ENCODE assay signal across 1 cellular context in the genomic region with DNA sequence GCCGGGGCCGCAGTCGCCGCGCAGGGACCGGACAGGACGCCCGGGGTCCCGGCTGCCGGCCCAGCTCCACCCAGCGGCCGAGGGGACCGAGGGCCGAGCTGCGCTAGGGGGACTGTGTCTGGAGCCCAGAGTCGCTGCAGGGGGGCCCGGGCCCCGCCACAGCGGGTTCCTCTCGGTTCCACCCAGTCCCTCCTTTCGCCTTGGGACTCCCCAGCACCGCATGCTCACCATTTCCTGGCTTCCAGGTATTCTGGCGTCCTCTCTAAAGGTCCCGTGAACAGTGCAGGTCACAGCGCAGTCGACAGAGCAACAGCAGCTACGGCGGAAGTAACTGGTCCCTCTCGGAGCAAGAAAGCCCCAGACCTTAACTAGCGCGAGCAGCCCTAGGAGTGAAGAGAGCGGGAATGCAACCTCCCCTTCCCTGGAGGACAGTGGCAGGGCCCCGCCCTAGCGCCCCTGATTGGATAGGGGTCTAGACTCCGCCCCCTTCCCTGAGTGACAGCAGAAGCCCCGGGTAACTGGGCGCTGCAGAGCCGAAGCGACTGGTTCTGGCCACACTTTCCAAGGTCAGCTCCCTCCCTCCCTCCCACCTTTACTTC.
TF ChIP-seq lines count a peak whose summit lies in the region.

Gene ZNF878 (minus strand): TSS at position 391 of the 599 bp plus-strand sequence. CDS start 160 bp downstream, at position 231.

TF ChIP-seq in HepG2, 621 proteins besides CTCF, POLR2A, EP300 and RAD21 (continued from another document and continues in another):
- peak; percentile 67 for TF ChIP-seq GATAD2A (CRISPR knock-in tag; IDR thresholded peaks at IDR 0.05)
- no peak for TF ChIP-seq ATF3 (CRISPR knock-in tag; IDR thresholded peaks at IDR 0.05)
- no peak for TF ChIP-seq GPBP1L1 (CRISPR knock-in tag; IDR thresholded peaks at IDR 0.05)
- TF ChIP-seq KDM1A (CRISPR knock-in tag; IDR thresholded peaks at IDR 0.05), result no peak
- TF ChIP-seq CENPX (CRISPR knock-in tag; IDR thresholded peaks at IDR 0.05), result no peak
- no peak; the same call in 1 of the 2 replicates for TF ChIP-seq ZNF333 (CRISPR knock-in tag; IDR thresholded peaks at IDR 0.05; ENCODE audit: borderline replicate concordance)
- 0 out of 2 replicates have a peak, but pooled peaks have one; percentile 39 for TF ChIP-seq ZNF296 (CRISPR knock-in tag; conservative IDR thresholded peaks at IDR 0.05)
- TF ChIP-seq, protein P1, sequence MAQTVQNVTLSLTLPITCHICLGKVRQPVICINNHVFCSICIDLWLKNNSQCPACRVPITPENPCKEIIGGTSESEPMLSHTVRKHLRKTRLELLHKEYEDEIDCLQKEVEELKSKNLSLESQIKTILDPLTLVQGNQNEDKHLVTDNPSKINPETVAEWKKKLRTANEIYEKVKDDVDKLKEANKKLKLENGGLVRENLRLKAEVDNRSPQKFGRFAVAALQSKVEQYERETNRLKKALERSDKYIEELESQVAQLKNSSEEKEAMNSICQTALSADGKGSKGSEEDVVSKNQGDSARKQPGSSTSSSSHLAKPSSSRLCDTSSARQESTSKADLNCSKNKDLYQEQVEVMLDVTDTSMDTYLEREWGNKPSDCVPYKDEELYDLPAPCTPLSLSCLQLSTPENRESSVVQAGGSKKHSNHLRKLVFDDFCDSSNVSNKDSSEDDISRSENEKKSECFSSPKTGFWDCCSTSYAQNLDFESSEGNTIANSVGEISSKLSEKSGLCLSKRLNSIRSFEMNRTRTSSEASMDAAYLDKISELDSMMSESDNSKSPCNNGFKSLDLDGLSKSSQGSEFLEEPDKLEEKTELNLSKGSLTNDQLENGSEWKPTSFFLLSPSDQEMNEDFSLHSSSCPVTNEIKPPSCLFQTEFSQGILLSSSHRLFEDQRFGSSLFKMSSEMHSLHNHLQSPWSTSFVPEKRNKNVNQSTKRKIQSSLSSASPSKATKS (CRISPR knock-in tag; IDR thresholded peaks at IDR 0.05), result no peak
- peak; percentile 80 for TF ChIP-seq TBX2 (CRISPR knock-in tag; IDR thresholded peaks at IDR 0.05; ENCODE audit: borderline replicate concordance)
- TF ChIP-seq SATB2 (CRISPR knock-in tag; IDR thresholded peaks at IDR 0.05), result no peak
- TF ChIP-seq, protein P2, sequence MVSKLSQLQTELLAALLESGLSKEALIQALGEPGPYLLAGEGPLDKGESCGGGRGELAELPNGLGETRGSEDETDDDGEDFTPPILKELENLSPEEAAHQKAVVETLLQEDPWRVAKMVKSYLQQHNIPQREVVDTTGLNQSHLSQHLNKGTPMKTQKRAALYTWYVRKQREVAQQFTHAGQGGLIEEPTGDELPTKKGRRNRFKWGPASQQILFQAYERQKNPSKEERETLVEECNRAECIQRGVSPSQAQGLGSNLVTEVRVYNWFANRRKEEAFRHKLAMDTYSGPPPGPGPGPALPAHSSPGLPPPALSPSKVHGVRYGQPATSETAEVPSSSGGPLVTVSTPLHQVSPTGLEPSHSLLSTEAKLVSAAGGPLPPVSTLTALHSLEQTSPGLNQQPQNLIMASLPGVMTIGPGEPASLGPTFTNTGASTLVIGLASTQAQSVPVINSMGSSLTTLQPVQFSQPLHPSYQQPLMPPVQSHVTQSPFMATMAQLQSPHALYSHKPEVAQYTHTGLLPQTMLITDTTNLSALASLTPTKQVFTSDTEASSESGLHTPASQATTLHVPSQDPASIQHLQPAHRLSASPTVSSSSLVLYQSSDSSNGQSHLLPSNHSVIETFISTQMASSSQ (IDR thresholded peaks at IDR 0.05; ENCODE audit: low read depth), result no peak
- TF ChIP-seq, protein P2 (CRISPR knock-in tag; IDR thresholded peaks at IDR 0.05; ENCODE audit: borderline replicate concordance), result peak; percentile 57; the same call in 1 of the 2 replicates
- no peak for TF ChIP-seq TMF1 (CRISPR knock-in tag; IDR thresholded peaks at IDR 0.05; ENCODE audit: low read depth)
- TF ChIP-seq SNAI1 (CRISPR knock-in tag; IDR thresholded peaks at IDR 0.05; ENCODE audit: borderline replicate concordance), result no peak
- TF ChIP-seq TRIM22 (IDR thresholded peaks at IDR 0.05), result no peak
- TF ChIP-seq ZFP36L1 (CRISPR knock-in tag; IDR thresholded peaks at IDR 0.05), result 0 out of 2 replicates have a peak, but pooled peaks have one; percentile 29
- TF ChIP-seq NFE2L2 (IDR thresholded peaks at IDR 0.05; ENCODE audit: low read length), result no peak
- TF ChIP-seq PCBP2 (optimal IDR thresholded peaks at IDR 0.05; ENCODE audit: low read depth, low read length, poor library complexity, severe bottlenecking), result no peak
- TF ChIP-seq PPARG (CRISPR knock-in tag; conservative IDR thresholded peaks at IDR 0.05), result no peak
- TF ChIP-seq, protein P3, sequence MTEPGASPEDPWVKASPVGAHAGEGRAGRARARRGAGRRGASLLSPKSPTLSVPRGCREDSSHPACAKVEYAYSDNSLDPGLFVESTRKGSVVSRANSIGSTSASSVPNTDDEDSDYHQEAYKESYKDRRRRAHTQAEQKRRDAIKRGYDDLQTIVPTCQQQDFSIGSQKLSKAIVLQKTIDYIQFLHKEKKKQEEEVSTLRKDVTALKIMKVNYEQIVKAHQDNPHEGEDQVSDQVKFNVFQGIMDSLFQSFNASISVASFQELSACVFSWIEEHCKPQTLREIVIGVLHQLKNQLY (CRISPR knock-in tag; IDR thresholded peaks at IDR 0.05), result 0 out of 2 replicates have a peak, but pooled peaks have one; percentile 18
- TF ChIP-seq ZNF512 (CRISPR knock-in tag; IDR thresholded peaks at IDR 0.05), result no peak
- TF ChIP-seq MTERF4 (CRISPR knock-in tag; IDR thresholded peaks at IDR 0.05), result 0 out of 2 replicates have a peak, but pooled peaks have one; percentile 74
- no peak for TF ChIP-seq ZBTB3 (CRISPR knock-in tag; IDR thresholded peaks at IDR 0.05; ENCODE audit: borderline replicate concordance, low read depth)
- TF ChIP-seq MAFG (CRISPR knock-in tag; IDR thresholded peaks at IDR 0.05), result no peak
- no peak for TF ChIP-seq ZSCAN29 (CRISPR knock-in tag; conservative IDR thresholded peaks at IDR 0.05)
- no peak for TF ChIP-seq POLR2AphosphoS2 (IDR thresholded peaks at IDR 0.05; ENCODE audit: low read depth, low read length)
- TF ChIP-seq KDM6A (CRISPR knock-in tag; IDR thresholded peaks at IDR 0.05; ENCODE audit: low read depth), result no peak
- TF ChIP-seq, protein P4, sequence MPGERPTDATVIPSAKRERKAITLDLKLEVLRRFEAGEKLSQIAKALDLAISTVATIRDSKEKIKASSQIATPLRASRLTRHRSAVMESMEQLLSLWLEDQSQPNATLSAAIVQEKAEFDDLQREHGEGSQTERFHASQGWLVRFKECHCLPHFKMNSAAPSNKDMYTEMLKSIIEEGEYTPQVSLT (CRISPR knock-in tag; IDR thresholded peaks at IDR 0.05; ENCODE audit: borderline replicate concordance, low read depth), result no peak
- peak; percentile 76; the same call in 1 of the 2 replicates for TF ChIP-seq NFKB2 (CRISPR knock-in tag; IDR thresholded peaks at IDR 0.05; ENCODE audit: borderline replicate concordance)
- TF ChIP-seq, protein P5, sequence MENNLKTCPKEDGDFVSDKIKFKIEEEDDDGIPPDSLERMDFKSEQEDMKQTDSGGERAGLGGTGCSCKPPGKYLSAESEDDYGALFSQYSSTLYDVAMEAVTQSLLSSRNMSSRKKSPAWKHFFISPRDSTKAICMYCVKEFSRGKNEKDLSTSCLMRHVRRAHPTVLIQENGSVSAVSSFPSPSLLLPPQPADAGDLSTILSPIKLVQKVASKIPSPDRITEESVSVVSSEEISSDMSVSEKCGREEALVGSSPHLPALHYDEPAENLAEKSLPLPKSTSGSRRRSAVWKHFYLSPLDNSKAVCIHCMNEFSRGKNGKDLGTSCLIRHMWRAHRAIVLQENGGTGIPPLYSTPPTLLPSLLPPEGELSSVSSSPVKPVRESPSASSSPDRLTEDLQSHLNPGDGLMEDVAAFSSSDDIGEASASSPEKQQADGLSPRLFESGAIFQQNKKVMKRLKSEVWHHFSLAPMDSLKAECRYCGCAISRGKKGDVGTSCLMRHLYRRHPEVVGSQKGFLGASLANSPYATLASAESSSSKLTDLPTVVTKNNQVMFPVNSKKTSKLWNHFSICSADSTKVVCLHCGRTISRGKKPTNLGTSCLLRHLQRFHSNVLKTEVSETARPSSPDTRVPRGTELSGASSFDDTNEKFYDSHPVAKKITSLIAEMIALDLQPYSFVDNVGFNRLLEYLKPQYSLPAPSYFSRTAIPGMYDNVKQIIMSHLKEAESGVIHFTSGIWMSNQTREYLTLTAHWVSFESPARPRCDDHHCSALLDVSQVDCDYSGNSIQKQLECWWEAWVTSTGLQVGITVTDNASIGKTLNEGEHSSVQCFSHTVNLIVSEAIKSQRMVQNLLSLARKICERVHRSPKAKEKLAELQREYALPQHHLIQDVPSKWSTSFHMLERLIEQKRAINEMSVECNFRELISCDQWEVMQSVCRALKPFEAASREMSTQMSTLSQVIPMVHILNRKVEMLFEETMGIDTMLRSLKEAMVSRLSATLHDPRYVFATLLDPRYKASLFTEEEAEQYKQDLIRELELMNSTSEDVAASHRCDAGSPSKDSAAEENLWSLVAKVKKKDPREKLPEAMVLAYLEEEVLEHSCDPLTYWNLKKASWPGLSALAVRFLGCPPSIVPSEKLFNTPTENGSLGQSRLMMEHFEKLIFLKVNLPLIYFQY (CRISPR knock-in tag; IDR thresholded peaks at IDR 0.05; ENCODE audit: borderline replicate concordance), result no peak; the same call in 1 of the 2 replicates
- TF ChIP-seq NRL (CRISPR knock-in tag; IDR thresholded peaks at IDR 0.05; ENCODE audit: borderline replicate concordance), result peak; percentile 85
- TF ChIP-seq ZGPAT (CRISPR knock-in tag; IDR thresholded peaks at IDR 0.05), result peak; percentile 56
- TF ChIP-seq FOXA1 (IDR thresholded peaks at IDR 0.05), result no peak
- TF ChIP-seq FOXA1 (CRISPR knock-in tag; IDR thresholded peaks at IDR 0.05), result no peak
- no peak for TF ChIP-seq CHD2 (IDR thresholded peaks at IDR 0.05; ENCODE audit: low read depth, low read length)
- no peak for TF ChIP-seq U2AF2 (IDR thresholded peaks at IDR 0.05; ENCODE audit: low read depth, low read length)
- peak; percentile 59; the same call in 1 of the 2 replicates for TF ChIP-seq ARHGAP35 (CRISPR knock-in tag; IDR thresholded peaks at IDR 0.05; ENCODE audit: borderline replicate concordance)
